1 cellular context compared by ENCODE assay signal in the genomic region with DNA sequence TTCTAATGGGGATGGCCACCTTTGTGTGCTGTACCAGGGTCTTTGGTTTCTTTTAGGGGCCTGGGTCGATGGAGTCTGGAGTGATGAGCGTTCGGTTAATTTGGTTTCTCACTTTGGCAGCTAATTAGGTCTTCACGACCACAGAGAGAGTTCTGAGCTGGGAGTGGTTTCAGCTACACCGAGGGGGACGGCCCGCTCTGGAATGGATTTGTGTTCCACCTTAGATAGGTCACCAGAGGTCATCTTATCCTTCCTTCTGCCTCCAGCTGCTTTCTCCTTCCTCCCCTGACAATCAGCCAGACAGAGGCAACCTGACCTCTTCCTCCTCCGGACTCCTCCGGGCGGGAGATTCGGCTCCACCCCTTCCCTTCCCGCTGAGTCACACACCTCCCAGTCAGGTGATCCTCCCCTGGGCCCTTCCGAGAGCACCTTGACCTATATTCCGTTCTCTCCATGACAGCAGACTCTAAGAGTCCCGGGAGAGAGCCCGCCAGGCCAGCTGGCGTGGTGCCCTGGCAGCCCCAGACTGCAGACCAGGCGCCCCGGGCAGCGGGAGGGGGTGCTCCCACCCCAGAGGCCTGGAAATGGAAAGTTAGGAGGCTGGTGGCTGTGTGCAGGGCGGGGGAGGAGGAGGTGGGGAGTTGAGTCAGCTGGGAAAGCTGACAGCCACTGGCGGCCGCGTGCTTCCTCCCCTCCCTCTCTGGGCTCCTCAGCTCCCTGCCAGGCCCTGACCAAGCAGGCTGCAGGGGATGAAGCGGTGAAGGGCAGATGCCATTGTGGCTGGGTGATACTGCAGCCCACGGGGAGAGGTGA.
TF ChIP-seq lines count a peak whose summit lies in the region.

No MANE protein-coding gene starts in this region.

TF ChIP-seq in HepG2, 621 proteins besides CTCF, POLR2A, EP300 and RAD21 (continued from another document and continues in another):
- TF ChIP-seq, protein P1, sequence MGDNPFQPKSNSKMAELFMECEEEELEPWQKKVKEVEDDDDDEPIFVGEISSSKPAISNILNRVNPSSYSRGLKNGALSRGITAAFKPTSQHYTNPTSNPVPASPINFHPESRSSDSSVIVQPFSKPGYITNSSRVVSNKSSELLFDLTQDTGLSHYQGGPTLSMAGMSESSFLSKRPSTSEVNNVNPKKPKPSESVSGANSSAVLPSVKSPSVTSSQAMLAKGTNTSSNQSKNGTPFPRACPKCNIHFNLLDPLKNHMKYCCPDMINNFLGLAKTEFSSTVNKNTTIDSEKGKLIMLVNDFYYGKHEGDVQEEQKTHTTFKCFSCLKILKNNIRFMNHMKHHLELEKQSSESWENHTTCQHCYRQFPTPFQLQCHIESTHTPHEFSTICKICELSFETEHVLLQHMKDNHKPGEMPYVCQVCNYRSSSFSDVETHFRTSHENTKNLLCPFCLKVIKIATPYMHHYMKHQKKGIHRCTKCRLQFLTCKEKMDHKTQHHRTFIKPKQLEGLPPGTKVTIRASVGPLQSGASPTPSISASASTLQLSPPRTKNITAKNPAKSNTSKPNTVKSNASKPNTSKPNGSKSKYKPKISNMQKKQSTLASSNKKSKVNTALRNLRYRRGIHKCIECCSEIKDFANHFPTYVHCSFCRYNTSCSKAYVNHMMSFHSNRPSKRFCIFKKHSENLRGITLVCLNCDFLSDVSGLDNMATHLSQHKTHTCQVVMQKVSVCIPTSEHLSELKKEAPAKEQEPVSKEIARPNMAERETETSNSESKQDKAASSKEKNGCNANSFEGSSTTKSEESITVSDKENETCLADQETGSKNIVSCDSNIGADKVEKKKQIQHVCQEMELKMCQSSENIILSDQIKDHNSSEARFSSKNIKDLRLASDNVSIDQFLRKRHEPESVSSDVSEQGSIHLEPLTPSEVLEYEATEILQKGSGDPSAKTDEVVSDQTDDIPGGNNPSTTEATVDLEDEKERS (CRISPR knock-in tag; IDR thresholded peaks at IDR 0.05): no peak
- no peak for TF ChIP-seq ZSCAN20 (CRISPR knock-in tag; IDR thresholded peaks at IDR 0.05; ENCODE audit: borderline replicate concordance)
- TF ChIP-seq, protein P2, sequence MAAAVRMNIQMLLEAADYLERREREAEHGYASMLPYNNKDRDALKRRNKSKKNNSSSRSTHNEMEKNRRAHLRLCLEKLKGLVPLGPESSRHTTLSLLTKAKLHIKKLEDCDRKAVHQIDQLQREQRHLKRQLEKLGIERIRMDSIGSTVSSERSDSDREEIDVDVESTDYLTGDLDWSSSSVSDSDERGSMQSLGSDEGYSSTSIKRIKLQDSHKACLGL (CRISPR knock-in tag; IDR thresholded peaks at IDR 0.05): peak; percentile 80; the same call in 1 of the 2 replicates
- TF ChIP-seq PHF5A (CRISPR knock-in tag; IDR thresholded peaks at IDR 0.05; ENCODE audit: low read depth, unreplicated experiment): no peak
- TF ChIP-seq, protein P3, sequence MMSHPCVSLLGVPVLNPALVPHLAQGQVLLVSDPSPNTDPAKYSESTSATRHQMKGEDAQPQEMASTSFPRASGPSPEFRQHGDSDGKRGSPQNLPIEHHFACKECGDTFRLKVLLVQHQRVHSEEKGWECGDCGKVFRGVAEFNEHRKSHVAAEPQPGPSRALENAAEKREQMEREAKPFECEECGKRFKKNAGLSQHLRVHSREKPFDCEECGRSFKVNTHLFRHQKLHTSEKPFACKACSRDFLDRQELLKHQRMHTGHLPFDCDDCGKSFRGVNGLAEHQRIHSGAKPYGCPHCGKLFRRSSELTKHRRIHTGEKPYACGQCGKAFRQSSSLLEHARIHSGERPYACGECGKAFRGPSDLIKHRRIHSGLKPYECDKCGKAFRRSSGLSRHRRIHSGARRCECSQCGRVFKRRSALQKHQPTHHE (CRISPR knock-in tag; IDR thresholded peaks at IDR 0.05; ENCODE audit: borderline replicate concordance): no peak
- TF ChIP-seq MTF2 (CRISPR knock-in tag; IDR thresholded peaks at IDR 0.05; ENCODE audit: borderline replicate concordance): no peak
- TF ChIP-seq, protein P4, sequence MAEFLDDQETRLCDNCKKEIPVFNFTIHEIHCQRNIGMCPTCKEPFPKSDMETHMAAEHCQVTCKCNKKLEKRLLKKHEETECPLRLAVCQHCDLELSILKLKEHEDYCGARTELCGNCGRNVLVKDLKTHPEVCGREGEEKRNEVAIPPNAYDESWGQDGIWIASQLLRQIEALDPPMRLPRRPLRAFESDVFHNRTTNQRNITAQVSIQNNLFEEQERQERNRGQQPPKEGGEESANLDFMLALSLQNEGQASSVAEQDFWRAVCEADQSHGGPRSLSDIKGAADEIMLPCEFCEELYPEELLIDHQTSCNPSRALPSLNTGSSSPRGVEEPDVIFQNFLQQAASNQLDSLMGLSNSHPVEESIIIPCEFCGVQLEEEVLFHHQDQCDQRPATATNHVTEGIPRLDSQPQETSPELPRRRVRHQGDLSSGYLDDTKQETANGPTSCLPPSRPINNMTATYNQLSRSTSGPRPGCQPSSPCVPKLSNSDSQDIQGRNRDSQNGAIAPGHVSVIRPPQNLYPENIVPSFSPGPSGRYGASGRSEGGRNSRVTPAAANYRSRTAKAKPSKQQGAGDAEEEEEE (CRISPR knock-in tag; IDR thresholded peaks at IDR 0.05; ENCODE audit: borderline replicate concordance): no peak
- TF ChIP-seq GABPB1 (CRISPR knock-in tag; IDR thresholded peaks at IDR 0.05): peak; percentile 75; the same call in 1 of the 2 replicates
- TF ChIP-seq, protein P5, sequence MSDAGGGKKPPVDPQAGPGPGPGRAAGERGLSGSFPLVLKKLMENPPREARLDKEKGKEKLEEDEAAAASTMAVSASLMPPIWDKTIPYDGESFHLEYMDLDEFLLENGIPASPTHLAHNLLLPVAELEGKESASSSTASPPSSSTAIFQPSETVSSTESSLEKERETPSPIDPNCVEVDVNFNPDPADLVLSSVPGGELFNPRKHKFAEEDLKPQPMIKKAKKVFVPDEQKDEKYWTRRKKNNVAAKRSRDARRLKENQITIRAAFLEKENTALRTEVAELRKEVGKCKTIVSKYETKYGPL (CRISPR knock-in tag; IDR thresholded peaks at IDR 0.05): no peak
- TF ChIP-seq TMF1 (CRISPR knock-in tag; IDR thresholded peaks at IDR 0.05; ENCODE audit: low read depth): no peak
- no peak for TF ChIP-seq SRF (IDR thresholded peaks at IDR 0.05; ENCODE audit: low read depth, low read length)
- TF ChIP-seq NPAS2 (CRISPR knock-in tag; IDR thresholded peaks at IDR 0.05; ENCODE audit: borderline replicate concordance): no peak
- TF ChIP-seq PHF20 (CRISPR knock-in tag; IDR thresholded peaks at IDR 0.05): peak; percentile 55; the same call in 1 of the 2 replicates
- TF ChIP-seq SOX6 (IDR thresholded peaks at IDR 0.05): no peak
- TF ChIP-seq SOX6 (CRISPR knock-in tag; IDR thresholded peaks at IDR 0.05): peak; percentile 19; the same call in 1 of the 2 replicates
- TF ChIP-seq PAWR (CRISPR knock-in tag; IDR thresholded peaks at IDR 0.05; ENCODE audit: borderline replicate concordance): no peak
- no peak for TF ChIP-seq ZNF577 (CRISPR knock-in tag; IDR thresholded peaks at IDR 0.05; ENCODE audit: borderline replicate concordance, low read depth)
- no peak for TF ChIP-seq SMARCE1 (IDR thresholded peaks at IDR 0.05; ENCODE audit: borderline replicate concordance)
- peak; percentile 12; the same call in 1 of the 2 replicates for TF ChIP-seq RORA (CRISPR knock-in tag; IDR thresholded peaks at IDR 0.05)
- TF ChIP-seq TGIF2 (CRISPR knock-in tag; IDR thresholded peaks at IDR 0.05): peak; percentile 94
- TF ChIP-seq MAFF (IDR thresholded peaks at IDR 0.05; ENCODE audit: low read depth, low read length): peak; percentile 9; the same call in 1 of the 2 replicates
- TF ChIP-seq, protein P6, sequence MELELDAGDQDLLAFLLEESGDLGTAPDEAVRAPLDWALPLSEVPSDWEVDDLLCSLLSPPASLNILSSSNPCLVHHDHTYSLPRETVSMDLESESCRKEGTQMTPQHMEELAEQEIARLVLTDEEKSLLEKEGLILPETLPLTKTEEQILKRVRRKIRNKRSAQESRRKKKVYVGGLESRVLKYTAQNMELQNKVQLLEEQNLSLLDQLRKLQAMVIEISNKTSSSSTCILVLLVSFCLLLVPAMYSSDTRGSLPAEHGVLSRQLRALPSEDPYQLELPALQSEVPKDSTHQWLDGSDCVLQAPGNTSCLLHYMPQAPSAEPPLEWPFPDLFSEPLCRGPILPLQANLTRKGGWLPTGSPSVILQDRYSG (CRISPR knock-in tag; IDR thresholded peaks at IDR 0.05): 0 out of 2 replicates have a peak, but pooled peaks have one; percentile 45
- no peak; the same call in 1 of the 2 replicates for TF ChIP-seq ZSCAN25 (CRISPR knock-in tag; IDR thresholded peaks at IDR 0.05)
- TF ChIP-seq, protein P7, sequence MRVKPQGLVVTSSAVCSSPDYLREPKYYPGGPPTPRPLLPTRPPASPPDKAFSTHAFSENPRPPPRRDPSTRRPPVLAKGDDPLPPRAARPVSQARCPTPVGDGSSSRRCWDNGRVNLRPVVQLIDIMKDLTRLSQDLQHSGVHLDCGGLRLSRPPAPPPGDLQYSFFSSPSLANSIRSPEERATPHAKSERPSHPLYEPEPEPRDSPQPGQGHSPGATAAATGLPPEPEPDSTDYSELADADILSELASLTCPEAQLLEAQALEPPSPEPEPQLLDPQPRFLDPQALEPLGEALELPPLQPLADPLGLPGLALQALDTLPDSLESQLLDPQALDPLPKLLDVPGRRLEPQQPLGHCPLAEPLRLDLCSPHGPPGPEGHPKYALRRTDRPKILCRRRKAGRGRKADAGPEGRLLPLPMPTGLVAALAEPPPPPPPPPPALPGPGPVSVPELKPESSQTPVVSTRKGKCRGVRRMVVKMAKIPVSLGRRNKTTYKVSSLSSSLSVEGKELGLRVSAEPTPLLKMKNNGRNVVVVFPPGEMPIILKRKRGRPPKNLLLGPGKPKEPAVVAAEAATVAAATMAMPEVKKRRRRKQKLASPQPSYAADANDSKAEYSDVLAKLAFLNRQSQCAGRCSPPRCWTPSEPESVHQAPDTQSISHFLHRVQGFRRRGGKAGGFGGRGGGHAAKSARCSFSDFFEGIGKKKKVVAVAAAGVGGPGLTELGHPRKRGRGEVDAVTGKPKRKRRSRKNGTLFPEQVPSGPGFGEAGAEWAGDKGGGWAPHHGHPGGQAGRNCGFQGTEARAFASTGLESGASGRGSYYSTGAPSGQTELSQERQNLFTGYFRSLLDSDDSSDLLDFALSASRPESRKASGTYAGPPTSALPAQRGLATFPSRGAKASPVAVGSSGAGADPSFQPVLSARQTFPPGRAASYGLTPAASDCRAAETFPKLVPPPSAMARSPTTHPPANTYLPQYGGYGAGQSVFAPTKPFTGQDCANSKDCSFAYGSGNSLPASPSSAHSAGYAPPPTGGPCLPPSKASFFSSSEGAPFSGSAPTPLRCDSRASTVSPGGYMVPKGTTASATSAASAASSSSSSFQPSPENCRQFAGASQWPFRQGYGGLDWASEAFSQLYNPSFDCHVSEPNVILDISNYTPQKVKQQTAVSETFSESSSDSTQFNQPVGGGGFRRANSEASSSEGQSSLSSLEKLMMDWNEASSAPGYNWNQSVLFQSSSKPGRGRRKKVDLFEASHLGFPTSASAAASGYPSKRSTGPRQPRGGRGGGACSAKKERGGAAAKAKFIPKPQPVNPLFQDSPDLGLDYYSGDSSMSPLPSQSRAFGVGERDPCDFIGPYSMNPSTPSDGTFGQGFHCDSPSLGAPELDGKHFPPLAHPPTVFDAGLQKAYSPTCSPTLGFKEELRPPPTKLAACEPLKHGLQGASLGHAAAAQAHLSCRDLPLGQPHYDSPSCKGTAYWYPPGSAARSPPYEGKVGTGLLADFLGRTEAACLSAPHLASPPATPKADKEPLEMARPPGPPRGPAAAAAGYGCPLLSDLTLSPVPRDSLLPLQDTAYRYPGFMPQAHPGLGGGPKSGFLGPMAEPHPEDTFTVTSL (CRISPR knock-in tag; IDR thresholded peaks at IDR 0.05; ENCODE audit: borderline replicate concordance): no peak
- no peak for TF ChIP-seq ZNF713 (CRISPR knock-in tag; IDR thresholded peaks at IDR 0.05)
- peak; percentile 5; the same call in 1 of the 2 replicates for TF ChIP-seq ZNF670 (CRISPR knock-in tag; IDR thresholded peaks at IDR 0.05; ENCODE audit: borderline replicate concordance)
- no peak for TF ChIP-seq ZNF382 (CRISPR knock-in tag; IDR thresholded peaks at IDR 0.05; ENCODE audit: borderline replicate concordance)
- TF ChIP-seq, protein P8, sequence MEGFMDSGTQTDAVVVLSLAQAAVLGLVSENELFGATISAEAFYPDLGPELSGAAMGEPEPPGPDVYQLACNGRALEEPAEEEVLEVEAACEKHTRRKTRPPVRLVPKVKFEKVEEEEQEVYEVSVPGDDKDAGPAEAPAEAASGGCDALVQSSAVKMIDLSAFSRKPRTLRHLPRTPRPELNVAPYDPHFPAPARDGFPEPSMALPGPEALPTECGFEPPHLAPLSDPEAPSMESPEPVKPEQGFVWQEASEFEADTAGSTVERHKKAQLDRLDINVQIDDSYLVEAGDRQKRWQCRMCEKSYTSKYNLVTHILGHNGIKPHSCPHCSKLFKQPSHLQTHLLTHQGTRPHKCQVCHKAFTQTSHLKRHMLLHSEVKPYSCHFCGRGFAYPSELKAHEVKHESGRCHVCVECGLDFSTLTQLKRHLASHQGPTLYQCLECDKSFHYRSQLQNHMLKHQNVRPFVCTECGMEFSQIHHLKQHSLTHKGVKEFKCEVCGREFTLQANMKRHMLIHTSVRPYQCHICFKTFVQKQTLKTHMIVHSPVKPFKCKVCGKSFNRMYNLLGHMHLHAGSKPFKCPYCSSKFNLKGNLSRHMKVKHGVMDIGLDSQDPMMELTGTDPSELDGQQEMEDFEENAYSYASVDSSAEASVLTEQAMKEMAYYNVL (CRISPR knock-in tag; IDR thresholded peaks at IDR 0.05; ENCODE audit: borderline replicate concordance): peak; percentile 71; the same call in 1 of the 2 replicates
- peak; percentile 83; the same call in 1 of the 2 replicates for TF ChIP-seq HIVEP1 (CRISPR knock-in tag; IDR thresholded peaks at IDR 0.05)
- TF ChIP-seq, protein P9, sequence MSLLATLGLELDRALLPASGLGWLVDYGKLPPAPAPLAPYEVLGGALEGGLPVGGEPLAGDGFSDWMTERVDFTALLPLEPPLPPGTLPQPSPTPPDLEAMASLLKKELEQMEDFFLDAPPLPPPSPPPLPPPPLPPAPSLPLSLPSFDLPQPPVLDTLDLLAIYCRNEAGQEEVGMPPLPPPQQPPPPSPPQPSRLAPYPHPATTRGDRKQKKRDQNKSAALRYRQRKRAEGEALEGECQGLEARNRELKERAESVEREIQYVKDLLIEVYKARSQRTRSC (CRISPR knock-in tag; IDR thresholded peaks at IDR 0.05; ENCODE audit: low read depth): no peak
- no peak for TF ChIP-seq REPIN1 (CRISPR knock-in tag; IDR thresholded peaks at IDR 0.05; ENCODE audit: borderline replicate concordance, low read depth)
- TF ChIP-seq, protein P10, sequence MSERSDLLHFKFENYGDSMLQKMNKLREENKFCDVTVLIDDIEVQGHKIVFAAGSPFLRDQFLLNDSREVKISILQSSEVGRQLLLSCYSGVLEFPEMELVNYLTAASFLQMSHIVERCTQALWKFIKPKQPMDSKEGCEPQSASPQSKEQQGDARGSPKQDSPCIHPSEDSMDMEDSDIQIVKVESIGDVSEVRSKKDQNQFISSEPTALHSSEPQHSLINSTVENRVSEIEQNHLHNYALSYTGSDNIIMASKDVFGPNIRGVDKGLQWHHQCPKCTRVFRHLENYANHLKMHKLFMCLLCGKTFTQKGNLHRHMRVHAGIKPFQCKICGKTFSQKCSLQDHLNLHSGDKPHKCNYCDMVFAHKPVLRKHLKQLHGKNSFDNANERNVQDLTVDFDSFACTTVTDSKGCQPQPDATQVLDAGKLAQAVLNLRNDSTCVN (CRISPR knock-in tag; IDR thresholded peaks at IDR 0.05; ENCODE audit: borderline replicate concordance): no peak
- no peak for TF ChIP-seq RARG (CRISPR knock-in tag; IDR thresholded peaks at IDR 0.05; ENCODE audit: low read depth)
- no peak for TF ChIP-seq ZNF737 (CRISPR knock-in tag; IDR thresholded peaks at IDR 0.05; ENCODE audit: borderline replicate concordance)
- no peak for TF ChIP-seq ZNF264 (CRISPR knock-in tag; IDR thresholded peaks at IDR 0.05)
- TF ChIP-seq SOX5 (CRISPR knock-in tag; IDR thresholded peaks at IDR 0.05; ENCODE audit: borderline replicate concordance): no peak
- TF ChIP-seq ZFP41 (CRISPR knock-in tag; IDR thresholded peaks at IDR 0.05; ENCODE audit: borderline replicate concordance): no peak; the same call in 1 of the 2 replicates
- 0 out of 2 replicates have a peak, but pooled peaks have one; percentile 24 for TF ChIP-seq KDM6A (CRISPR knock-in tag; IDR thresholded peaks at IDR 0.05; ENCODE audit: low read depth)
